In the genomic region with DNA sequence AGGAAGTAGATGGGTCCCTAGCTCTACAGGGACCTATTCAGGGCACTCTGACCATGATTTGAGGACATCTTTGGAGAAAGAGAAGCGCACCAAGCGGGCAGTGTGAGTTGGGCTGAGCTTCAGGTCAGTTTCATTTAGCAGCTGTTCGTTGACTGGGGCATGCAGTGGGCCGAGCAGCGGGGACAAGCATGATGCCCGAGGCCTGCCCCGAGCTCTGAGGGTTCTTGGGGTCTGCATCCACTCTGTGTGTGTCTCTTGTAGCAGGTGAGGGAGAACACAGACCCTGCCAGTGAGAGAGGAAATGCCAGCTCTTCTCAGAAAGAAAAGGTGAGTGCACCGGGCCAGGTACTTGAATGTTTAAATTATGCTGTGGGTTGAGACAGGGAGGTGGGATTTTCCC, we compare ENCODE assay signal across 15 cellular contexts. TPM values are rescaled to one million over a fixed set of nuclear protein-coding genes. Genes with fewer than 3 reads are reported as not detected.
DNase-seq lines count a peak whose midpoint lies in the region; ATAC-seq and TF ChIP-seq lines count a peak whose summit lies in the region.
"Had no signal": no experiment of that assay in that cellular context is flagged by ENCODE, and none has a peak within 500 bp of the region (broad histone marks: within the 10 kb centered on the region; RNA-seq: fewer than 3 reads in every experiment).

No MANE protein-coding gene starts in this region.

- H3K9me3 ChIP-seq in HUES64 (ENCODE audit: insufficient read depth, low read depth, low read length) = no peaks in the 10 kb centered on the region
- H3K9me3 ChIP-seq: BLaER1 treated with 17β-estradiol and CSF1 and Interleukin-3, amounts not matched to agents 10 nM and 100 nM had no signal

- WGBS in HUES64 = 94% methylated on average over 8 of the region's 8 CpGs

- no peaks in the 10 kb centered on the region for H3K27me3 Mint-ChIP-seq in activated T-helper 1 cell treated with anti-CD3 and anti-CD28 coated beads, Interleukin-12 subunit alpha, Interleukin-12 subunit beta, Interleukin-2, Interleukin-4 antibody, amounts not matched to agents 30 ng/mL and 10 ng/mL and 1 ng/mL, durations not matched to agents 14 hours and 24 hours and 36 hours (ENCODE audit: insufficient read depth)
- no peaks in the 10 kb centered on the region for H3K27me3 Mint-ChIP-seq in progenitor cell of endocrine pancreas
- H3K27me3 Mint-ChIP-seq: CD4-positive, CD25-positive, alpha-beta regulatory T cell had no signal

- no peaks in the 10 kb centered on the region for H3K9me3 Mint-ChIP-seq in activated naive CD4-positive, alpha-beta T cell treated with anti-CD3 and anti-CD28 coated beads, Interleukin-2, amount 50 U/mL, for 72 hours
- no peaks in the 10 kb centered on the region for H3K9me3 Mint-ChIP-seq in activated T-helper 1 cell treated with anti-CD3 and anti-CD28 coated beads, Interleukin-12 subunit alpha, Interleukin-12 subunit beta, Interleukin-2, Interleukin-4 antibody, amounts not matched to agents 30 ng/mL and 10 ng/mL and 1 ng/mL, durations not matched to agents 14 hours and 24 hours and 36 hours
- H3K9me3 Mint-ChIP-seq in progenitor cell of endocrine pancreas (ENCODE audit: low read depth) = no peaks in the 10 kb centered on the region
- H3K9me3 Mint-ChIP-seq: CD4-positive, CD25-positive, alpha-beta regulatory T cell; GM23338 had no signal

- H3K27me3 ChIP-seq in HUES64 (ENCODE audit: insufficient read depth, low read length) = no peaks in the 10 kb centered on the region
- H3K27me3 ChIP-seq: BLaER1 treated with 17β-estradiol and CSF1 and Interleukin-3, amounts not matched to agents 10 nM and 100 nM had no signal

- H3K36me3 ChIP-seq in HUES64 (ENCODE audit: insufficient read depth, low read length) = peaks cover 62% of the 10 kb centered on the region

- peaks cover 17 to 18% of the 10 kb centered on the region in 2 donors for H3K36me3 Mint-ChIP-seq in activated naive CD4-positive, alpha-beta T cell treated with anti-CD3 and anti-CD28 coated beads, Interleukin-2, amount 50 U/mL, for 72 hours
- peaks cover 24% of the 10 kb centered on the region for H3K36me3 Mint-ChIP-seq in activated T-helper 1 cell treated with anti-CD3 and anti-CD28 coated beads, Interleukin-12 subunit alpha, Interleukin-12 subunit beta, Interleukin-2, Interleukin-4 antibody, amounts not matched to agents 30 ng/mL and 10 ng/mL and 1 ng/mL, durations not matched to agents 14 hours and 24 hours and 36 hours (ENCODE audit: low read depth)
- H3K36me3 Mint-ChIP-seq in progenitor cell of endocrine pancreas (ENCODE audit: insufficient read depth) = peaks cover 13% of the 10 kb centered on the region

- no peak for ATAC-seq in activated naive CD4-positive, alpha-beta T cell treated with anti-CD3 and anti-CD28 coated beads, Interleukin-2, amount 50 U/mL, for 72 hours
- ATAC-seq in GM18873 (IDR thresholded peaks at IDR 0.05; ENCODE audit: low FRiP score, unreplicated experiment) = no peak
- no peak for ATAC-seq in GM21381 (IDR thresholded peaks at IDR 0.05; ENCODE audit: unreplicated experiment)
- ATAC-seq: GM23338 had no signal

- no peaks in the 10 kb centered on the region for H3K4me1 ChIP-seq in HUES64 (ENCODE audit: insufficient read depth, low read length)

- H3K4me3 Mint-ChIP-seq in activated T-helper 1 cell treated with anti-CD3 and anti-CD28 coated beads, Interleukin-12 subunit alpha, Interleukin-12 subunit beta, Interleukin-2, Interleukin-4 antibody, amounts not matched to agents 30 ng/mL and 10 ng/mL and 1 ng/mL, durations not matched to agents 14 hours and 24 hours and 36 hours = no peak overlapping the region
- H3K4me3 Mint-ChIP-seq in progenitor cell of endocrine pancreas (ENCODE audit: low read depth) = no peak overlapping the region
- H3K4me3 Mint-ChIP-seq: CD4-positive, CD25-positive, alpha-beta regulatory T cell; GM23338 had no signal

- no peak for DNase-seq in activated naive CD4-positive, alpha-beta T cell treated with anti-CD3 and anti-CD28 coated beads, Interleukin-2, amount 50 U/mL, for 72 hours (ENCODE audit: low spot score in 2 of 2)
- no peak for DNase-seq in activated naive CD4-positive, alpha-beta T cell treated with anti-CD3 and anti-CD28 coated beads, Interleukin-2, amount 50 U/mL, for 16 hours
- DNase-seq in activated T-helper 1 cell treated with anti-CD3 and anti-CD28 coated beads, Interleukin-12 subunit alpha, Interleukin-12 subunit beta, Interleukin-2, Interleukin-4 antibody, amounts not matched to agents 30 ng/mL and 10 ng/mL and 1 ng/mL, durations not matched to agents 14 hours and 24 hours and 36 hours (ENCODE audit: low spot score) = no peak
- no peak for DNase-seq in progenitor cell of endocrine pancreas (ENCODE audit: low spot score, unreplicated experiment)
- DNase-seq in activated CD4-positive, alpha-beta T cell treated with anti-CD3 and anti-CD28 coated beads for 1 hour = no peak
- DNase-seq: ACHN; Calu3; CD4-positive, CD25-positive, alpha-beta regulatory T cell; DMS 273 treated with DMSO at 0.1 percent for 48 hours; H7 had no signal

- intact Hi-C loops in activated T-helper 1 cell treated with anti-CD3 and anti-CD28 coated beads, Interleukin-12 subunit alpha, Interleukin-12 subunit beta, Interleukin-2, Interleukin-4 antibody, amounts not matched to agents 30 ng/mL and 10 ng/mL and 1 ng/mL, durations not matched to agents 14 hours and 24 hours and 36 hours (cut with micrococcal nuclease) = no loop called here

- H3K27ac ChIP-seq in HUES64 (ENCODE audit: low read depth, low read length) = no peak overlapping the region
- H3K27ac ChIP-seq: BLaER1 treated with 17β-estradiol and CSF1 and Interleukin-3, amounts not matched to agents 10 nM and 100 nM had no signal

- peaks cover 19% of the 10 kb centered on the region for H3K4me1 Mint-ChIP-seq in activated T-helper 1 cell treated with anti-CD3 and anti-CD28 coated beads, Interleukin-12 subunit alpha, Interleukin-12 subunit beta, Interleukin-2, Interleukin-4 antibody, amounts not matched to agents 30 ng/mL and 10 ng/mL and 1 ng/mL, durations not matched to agents 14 hours and 24 hours and 36 hours (ENCODE audit: low read depth)
- peaks cover 8% of the 10 kb centered on the region for H3K4me1 Mint-ChIP-seq in progenitor cell of endocrine pancreas (ENCODE audit: low read depth)

- peak overlapping the region; percentile 30; the same call in 1 of the 2 replicates for H3K9ac ChIP-seq in HUES64 (ENCODE audit: low read depth, low read length)
- H3K9ac ChIP-seq: BLaER1 treated with 17β-estradiol and CSF1 and Interleukin-3, amounts not matched to agents 10 nM and 100 nM had no signal

- H3K4me3 ChIP-seq in HUES64 (ENCODE audit: low read length) = no peak overlapping the region
- H3K4me3 ChIP-seq: BLaER1 treated with 17β-estradiol and CSF1 and Interleukin-3, amounts not matched to agents 10 nM and 100 nM; GM23338 had no signal

- TF ChIP-seq CTCF in progenitor cell of endocrine pancreas (IDR thresholded peaks at IDR 0.05; ENCODE audit: unreplicated experiment) = no peak

- peak overlapping the region; percentile 14 to 50 for H3K27ac Mint-ChIP-seq in activated naive CD4-positive, alpha-beta T cell treated with anti-CD3 and anti-CD28 coated beads, Interleukin-2, amount 50 U/mL, for 72 hours
- peak overlapping the region; percentile 18 for H3K27ac Mint-ChIP-seq in activated T-helper 1 cell treated with anti-CD3 and anti-CD28 coated beads, Interleukin-12 subunit alpha, Interleukin-12 subunit beta, Interleukin-2, Interleukin-4 antibody, amounts not matched to agents 30 ng/mL and 10 ng/mL and 1 ng/mL, durations not matched to agents 14 hours and 24 hours and 36 hours
- H3K27ac Mint-ChIP-seq in progenitor cell of endocrine pancreas = peak overlapping the region; percentile 69
- H3K27ac Mint-ChIP-seq: GM23338 had no signal

RNA-seq across cellular contexts. Expression of a gene that starts 5.4 kb away (rescaled TPM):
- total RNA-seq in activated naive CD4-positive, alpha-beta T cell treated with anti-CD3 and anti-CD28 coated beads, Interleukin-2, amount 50 U/mL, for 72 hours = 10 to 100 TPM; 20.2 to 52.6 TPM
- 12.7 TPM for polyA plus RNA-seq in HUES64 (2013, experiment 1 of 2)
- 13.1 TPM for polyA plus RNA-seq in HUES64 (2013, experiment 2 of 2)
- total RNA-seq in activated T-helper 1 cell treated with anti-CD3 and anti-CD28 coated beads, Interleukin-12 subunit alpha, Interleukin-12 subunit beta, Interleukin-2, Interleukin-4 antibody, amounts not matched to agents 30 ng/mL and 10 ng/mL and 1 ng/mL, durations not matched to agents 14 hours and 24 hours and 36 hours = 22.2 and 23.5 TPM in 2 replicates
- 22.9 TPM in 2 replicates for total RNA-seq in progenitor cell of endocrine pancreas

RNA-seq across cellular contexts. Expression of a gene that starts 16.5 kb away (rescaled TPM):
- total RNA-seq in activated naive CD4-positive, alpha-beta T cell treated with anti-CD3 and anti-CD28 coated beads, Interleukin-2, amount 50 U/mL, for 72 hours = 10 to 100 TPM; 15.5 to 33.4 TPM
- polyA plus RNA-seq in HUES64 (2013, experiment 1 of 2) = 22.4 TPM
- polyA plus RNA-seq in HUES64 (2013, experiment 2 of 2) = 25.9 TPM
- 18.8 and 19.5 TPM in 2 replicates for total RNA-seq in activated T-helper 1 cell treated with anti-CD3 and anti-CD28 coated beads, Interleukin-12 subunit alpha, Interleukin-12 subunit beta, Interleukin-2, Interleukin-4 antibody, amounts not matched to agents 30 ng/mL and 10 ng/mL and 1 ng/mL, durations not matched to agents 14 hours and 24 hours and 36 hours
- total RNA-seq in progenitor cell of endocrine pancreas = 29.1 TPM in 2 replicates

RNA-seq across cellular contexts. Expression of a gene that starts 27.4 kb away (rescaled TPM):
- 10 to 100 TPM; 22.9 to 38.9 TPM for total RNA-seq in activated naive CD4-positive, alpha-beta T cell treated with anti-CD3 and anti-CD28 coated beads, Interleukin-2, amount 50 U/mL, for 72 hours
- 12.7 TPM for polyA plus RNA-seq in HUES64 (2013, experiment 1 of 2)
- polyA plus RNA-seq in HUES64 (2013, experiment 2 of 2) = 10.0 TPM
- 27.8 and 28.1 TPM in 2 replicates for total RNA-seq in activated T-helper 1 cell treated with anti-CD3 and anti-CD28 coated beads, Interleukin-12 subunit alpha, Interleukin-12 subunit beta, Interleukin-2, Interleukin-4 antibody, amounts not matched to agents 30 ng/mL and 10 ng/mL and 1 ng/mL, durations not matched to agents 14 hours and 24 hours and 36 hours
- total RNA-seq in progenitor cell of endocrine pancreas = 21.0 and 21.3 TPM in 2 replicates

RNA-seq across cellular contexts. Expression of a gene that starts 50.2 kb away (rescaled TPM):
- total RNA-seq in activated naive CD4-positive, alpha-beta T cell treated with anti-CD3 and anti-CD28 coated beads, Interleukin-2, amount 50 U/mL, for 72 hours = 10 to 100 TPM; 22.8 to 25.8 TPM
- 16.3 TPM for polyA plus RNA-seq in HUES64 (2013, experiment 1 of 2)
- 12.2 TPM for polyA plus RNA-seq in HUES64 (2013, experiment 2 of 2)
- total RNA-seq in activated T-helper 1 cell treated with anti-CD3 and anti-CD28 coated beads, Interleukin-12 subunit alpha, Interleukin-12 subunit beta, Interleukin-2, Interleukin-4 antibody, amounts not matched to agents 30 ng/mL and 10 ng/mL and 1 ng/mL, durations not matched to agents 14 hours and 24 hours and 36 hours = 34.5 and 35.7 TPM in 2 replicates
- 49.7 and 55.9 TPM in 2 replicates for total RNA-seq in progenitor cell of endocrine pancreas

Comparison
In these comparisons a context has a peak if more than half of its experiments do, and no peak if none do; other contexts are left out.
1. H3K27ac Mint-ChIP-seq: peak in every context shown above with its lines; median percentile 69 in progenitor cell of endocrine pancreas; 32 in activated naive CD4-positive, alpha-beta T cell treated with anti-CD3 and anti-CD28 coated beads, Interleukin-2, amount 50 U/mL, for 72 hours; 18 in activated T-helper 1 cell treated with anti-CD3 and anti-CD28 coated beads, Interleukin-12 subunit alpha, Interleukin-12 subunit beta, Interleukin-2, Interleukin-4 antibody, amounts not matched to agents 30 ng/mL and 10 ng/mL and 1 ng/mL, durations not matched to agents 14 hours and 24 hours and 36 hours.